In the genomic region with DNA sequence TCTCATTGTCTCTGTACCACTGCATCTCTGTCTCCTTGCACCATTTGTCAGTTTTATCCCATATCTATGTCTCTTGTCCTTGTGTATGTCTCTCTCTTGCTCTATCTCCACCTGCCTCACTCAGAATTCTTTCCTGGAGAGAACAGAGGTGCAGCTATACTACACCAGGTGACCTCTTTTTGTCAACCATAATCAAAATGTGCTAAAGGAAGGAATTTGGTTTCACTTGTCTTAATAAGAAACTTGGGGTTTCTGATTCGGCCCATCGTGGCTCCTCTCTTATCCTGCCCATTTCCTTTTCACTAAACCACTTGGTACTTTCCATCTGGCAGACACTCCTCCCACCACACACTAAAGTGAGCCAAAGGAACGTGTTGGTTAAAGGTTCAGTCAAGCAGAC, we compare ENCODE assay signal across 11 cellular contexts. TPM values are rescaled to one million over a fixed set of nuclear protein-coding genes. Genes with fewer than 3 reads are reported as not detected.
DNase-seq lines count a peak whose midpoint lies in the region; ATAC-seq and TF ChIP-seq lines count a peak whose summit lies in the region.
"Had no signal": no experiment of that assay in that cellular context is flagged by ENCODE, and none has a peak within 500 bp of the region (broad histone marks: within the 10 kb centered on the region; RNA-seq: fewer than 3 reads in every experiment).

No MANE protein-coding gene starts in this region.

- H3K27ac Mint-ChIP-seq in activated CD4-positive, alpha-beta T cell treated with anti-CD3 and anti-CD28 coated beads, Interleukin-2, amount 10 ng/mL, durations not matched to agents 7 days and 5 days = peak overlapping the region; percentile 1

- H3K4me1 ChIP-seq in neutrophil (ENCODE audit: control insufficient read depth in 1 of 2, insufficient read depth in 1 of 2, low read depth in 1 of 2, low read length in 1 of 2) = peaks cover 93 to 95% of the 10 kb centered on the region in 2 experiments

- H3K4me1 Mint-ChIP-seq in activated CD4-positive, alpha-beta T cell treated with anti-CD3 and anti-CD28 coated beads, Interleukin-2, amount 10 ng/mL, durations not matched to agents 7 days and 5 days = peaks cover 31% of the 10 kb centered on the region

- H3K9me3 ChIP-seq in neutrophil = no peaks in the 10 kb centered on the region

- CTCF ChIA-PET in activated CD4-positive, alpha-beta T cell treated with anti-CD3 and anti-CD28 coated beads, Interleukin-2, amount 10 ng/mL, durations not matched to agents 7 days and 5 days (lab: Charles Lee) = interaction anchor here (2.6 kb wide), 1 partner anchor 12 kb away, joined by 13 read pairs; no protein-coding TSS in a partner anchor

- H3K4me3 ChIP-seq in neutrophil (ENCODE audit: low read depth in 1 of 2, low read length in 1 of 2) = no peak overlapping the region

- H3K36me3 ChIP-seq in neutrophil = peaks cover 9% of the 10 kb centered on the region

- TF ChIP-seq CTCF in neutrophil (IDR thresholded peaks at IDR 0.05) = no peak

- ATAC-seq in GM21529 (IDR thresholded peaks at IDR 0.05; ENCODE audit: unreplicated experiment) (peak; percentile 78), HG03457 (IDR thresholded peaks at IDR 0.05; ENCODE audit: unreplicated experiment) (peak; percentile 86)

- no peak overlapping the region for H3K4me3 Mint-ChIP-seq in activated CD4-positive, alpha-beta T cell treated with anti-CD3 and anti-CD28 coated beads, Interleukin-2, amount 10 ng/mL, durations not matched to agents 7 days and 5 days

- peak; percentile 24 for DNase-seq in activated CD4-positive, alpha-beta T cell treated with anti-CD3 and anti-CD28 coated beads, Interleukin-2, amount 10 ng/mL, durations not matched to agents 7 days and 5 days
- DNase-seq in activated CD4-positive, alpha-beta T cell treated with anti-CD3 and anti-CD28 coated beads for 4 hours = no peak
- DNase-seq in OCI-M1 (lab: John Stamatoyannopoulos, UW) (no peak), DMS53 (lab: John Stamatoyannopoulos, UW) (no peak)
- DNase-seq in activated effector memory CD4-positive, alpha-beta T cell treated with Interleukin-2 at 50 U/mL for 16 hours = no peak
- DNase-seq: dermis blood vessel endothelial cell, NCI-H226 had no signal

- POLR2A ChIA-PET in activated CD4-positive, alpha-beta T cell treated with anti-CD3 and anti-CD28 coated beads, Interleukin-2, amount 10 ng/mL, durations not matched to agents 7 days and 5 days (lab: Charles Lee) = no interaction called here

- peak overlapping the region; percentile 94 for H3K27ac ChIP-seq in neutrophil

- no peaks in the 10 kb centered on the region for H3K9me3 Mint-ChIP-seq in activated CD4-positive, alpha-beta T cell treated with anti-CD3 and anti-CD28 coated beads, Interleukin-2, amount 10 ng/mL, durations not matched to agents 7 days and 5 days

- no peaks in the 10 kb centered on the region for H3K27me3 ChIP-seq in neutrophil

- no peaks in the 10 kb centered on the region for H3K27me3 Mint-ChIP-seq in activated CD4-positive, alpha-beta T cell treated with anti-CD3 and anti-CD28 coated beads, Interleukin-2, amount 10 ng/mL, durations not matched to agents 7 days and 5 days

- peaks cover 11% of the 10 kb centered on the region for H3K36me3 Mint-ChIP-seq in activated CD4-positive, alpha-beta T cell treated with anti-CD3 and anti-CD28 coated beads, Interleukin-2, amount 10 ng/mL, durations not matched to agents 7 days and 5 days (ENCODE audit: low read depth)

RNA-seq across cellular contexts. Expression of gene C11orf42, which starts 2.0 kb away (rescaled TPM):
- total RNA-seq in activated CD4-positive, alpha-beta T cell treated with anti-CD3 and anti-CD28 coated beads, Interleukin-2, amount 10 ng/mL, durations not matched to agents 7 days and 5 days = not detected
- total RNA-seq: A673, dermis blood vessel endothelial cell had no signal

RNA-seq across cellular contexts. Expression of gene OR52W1, which starts 4.3 kb away (rescaled TPM):
- not detected for total RNA-seq in activated CD4-positive, alpha-beta T cell treated with anti-CD3 and anti-CD28 coated beads, Interleukin-2, amount 10 ng/mL, durations not matched to agents 7 days and 5 days
- total RNA-seq: A673, dermis blood vessel endothelial cell had no signal

RNA-seq across cellular contexts. Expression of gene FHIP1B, which starts 31.1 kb away (rescaled TPM):
- total RNA-seq in activated CD4-positive, alpha-beta T cell treated with anti-CD3 and anti-CD28 coated beads, Interleukin-2, amount 10 ng/mL, durations not matched to agents 7 days and 5 days = 10 to 100 TPM; 22.2 to 24.5 TPM

RNA-seq across cellular contexts. Expression of gene OR52B2, which starts 33.2 kb away (rescaled TPM):
- not detected for total RNA-seq in activated CD4-positive, alpha-beta T cell treated with anti-CD3 and anti-CD28 coated beads, Interleukin-2, amount 10 ng/mL, durations not matched to agents 7 days and 5 days
- total RNA-seq: A673, dermis blood vessel endothelial cell had no signal

RNA-seq across cellular contexts. Expression of gene CNGA4, which starts 35.6 kb away (rescaled TPM):
- total RNA-seq in activated CD4-positive, alpha-beta T cell treated with anti-CD3 and anti-CD28 coated beads, Interleukin-2, amount 10 ng/mL, durations not matched to agents 7 days and 5 days = under 1 TPM in 1 of 2 experiments, not detected in 1; 0.17 TPM
- total RNA-seq: A673, dermis blood vessel endothelial cell had no signal
